25 cellular contexts compared by ENCODE assay signal in the genomic region with DNA sequence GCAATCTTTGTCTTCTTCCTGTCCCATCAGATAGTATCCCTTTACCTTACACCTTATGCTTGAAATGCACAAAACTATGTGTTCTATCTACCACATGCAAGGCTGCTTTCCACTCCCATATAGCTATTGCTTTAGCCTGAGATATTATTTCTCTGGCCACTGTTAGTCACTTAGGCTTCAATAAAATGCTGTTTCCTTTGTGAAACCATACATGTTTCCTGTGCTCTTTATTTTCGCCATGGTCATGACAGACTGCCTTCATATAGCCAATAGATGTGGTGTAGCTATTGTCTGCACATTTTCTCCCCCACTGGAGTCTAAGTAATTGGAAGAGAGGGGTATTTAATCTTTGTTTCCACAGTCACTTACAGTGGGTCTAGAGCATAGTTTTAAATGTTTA.
"Had no signal": no experiment of that assay in that cellular context is flagged by ENCODE, and none has a peak within 500 bp of the region (broad histone marks: within the 10 kb centered on the region; RNA-seq: fewer than 3 reads in every experiment).

No MANE protein-coding gene starts in this region.

- H3K4me3 ChIP-seq: body of pancreas, SK-N-MC had no signal

- H3K27me3 Mint-ChIP-seq: activated CD4-positive, alpha-beta memory T cell treated with anti-CD3 and anti-CD28 coated beads, Interleukin-2, amount 10 ng/mL, durations not matched to agents 7 days and 5 days; activated naive CD4-positive, alpha-beta T cell treated with anti-CD3 and anti-CD28 coated beads, Interleukin-2, amount 10 ng/mL, durations not matched to agents 7 days and 5 days; activated naive CD8-positive, alpha-beta T cell treated with anti-CD3 and anti-CD28 coated beads, Interleukin-2, amount 10 ng/mL, durations not matched to agents 7 days and 5 days had no signal

- H3K27me3 ChIP-seq: body of pancreas had no signal

- H3K27ac ChIP-seq: body of pancreas, SK-N-MC, VCaP had no signal

- H3K9me3 Mint-ChIP-seq: activated naive CD4-positive, alpha-beta T cell treated with anti-CD3 and anti-CD28 coated beads, Interleukin-2, amount 10 ng/mL, durations not matched to agents 7 days and 5 days had no signal

- H3K4me1 ChIP-seq: body of pancreas had no signal

- FAIRE-seq: bronchial epithelial cell had no signal

- H3K36me3 Mint-ChIP-seq: activated naive CD4-positive, alpha-beta T cell treated with anti-CD3 and anti-CD28 coated beads, Interleukin-2, amount 10 ng/mL, durations not matched to agents 7 days and 5 days; activated naive CD8-positive, alpha-beta T cell treated with anti-CD3 and anti-CD28 coated beads, Interleukin-2, amount 10 ng/mL, durations not matched to agents 7 days and 5 days had no signal

- ATAC-seq: body of pancreas had no signal

- DNase-seq: activated CD4-positive, alpha-beta memory T cell treated with anti-CD3 and anti-CD28 coated beads, Interleukin-2, amount 10 ng/mL, durations not matched to agents 7 days and 5 days; activated CD4-positive, alpha-beta T cell treated with anti-CD3 and anti-CD28 coated beads, Interleukin-2, amount 50 U/mL, for 1 hour; activated CD4-positive, CD25-positive, alpha-beta regulatory T cell; activated gamma-delta T cell treated with Interleukin-2 at 50 U/mL for 16 hours; activated naive CD4-positive, alpha-beta T cell treated with anti-CD3 and anti-CD28 coated beads, Interleukin-2, amount 10 ng/mL, durations not matched to agents 7 days and 5 days; activated naive CD8-positive, alpha-beta T cell treated with anti-CD3 and anti-CD28 coated beads, Interleukin-2, amount 10 ng/mL, durations not matched to agents 7 days and 5 days; activated T-cell treated with anti-CD3 and anti-CD28 coated beads for 4 hours; activated T-cell treated with anti-CD3 and anti-CD28 coated beads, Interleukin-2, amount 50 U/mL, for 48 hours; aorta; body of pancreas; central memory CD4-positive, alpha-beta T cell; NCI-H1092; NCI-H1417; NCI-H1930; NCI-H2171; NCI-H2227 treated with DMSO at 0.1 percent for 48 hours; NCI-H446 treated with DMSO at 0.1 percent for 48 hours; NCI-H526; NCI-H774; SIG-M5; T-helper 1 cell had no signal

- H3K4me1 Mint-ChIP-seq: activated naive CD8-positive, alpha-beta T cell treated with anti-CD3 and anti-CD28 coated beads, Interleukin-2, amount 10 ng/mL, durations not matched to agents 7 days and 5 days had no signal

- H3K4me3 Mint-ChIP-seq: activated CD4-positive, alpha-beta memory T cell treated with anti-CD3 and anti-CD28 coated beads, Interleukin-2, amount 10 ng/mL, durations not matched to agents 7 days and 5 days; activated naive CD4-positive, alpha-beta T cell treated with anti-CD3 and anti-CD28 coated beads, Interleukin-2, amount 10 ng/mL, durations not matched to agents 7 days and 5 days; activated naive CD8-positive, alpha-beta T cell treated with anti-CD3 and anti-CD28 coated beads, Interleukin-2, amount 10 ng/mL, durations not matched to agents 7 days and 5 days had no signal

- H3K9me3 ChIP-seq: body of pancreas had no signal

- H3K27ac Mint-ChIP-seq: activated CD4-positive, alpha-beta memory T cell treated with anti-CD3 and anti-CD28 coated beads, Interleukin-2, amount 10 ng/mL, durations not matched to agents 7 days and 5 days; activated naive CD4-positive, alpha-beta T cell treated with anti-CD3 and anti-CD28 coated beads, Interleukin-2, amount 10 ng/mL, durations not matched to agents 7 days and 5 days; activated naive CD8-positive, alpha-beta T cell treated with anti-CD3 and anti-CD28 coated beads, Interleukin-2, amount 10 ng/mL, durations not matched to agents 7 days and 5 days; activated T-helper 2 cell treated with anti-CD3 and anti-CD28 coated beads, Interferon-gamma antibody, Interleukin-2, Interleukin-4, amounts not matched to agents 10 μg/mL and 5 μg/mL and 100 μg/mL, durations not matched to agents 14 hours and 24 hours and 36 hours had no signal
